1 cellular context compared by ENCODE assay signal in genomic region chr2:236166781-236167296, GRCh38.
TF ChIP-seq lines count a peak whose summit lies in the region.

No MANE protein-coding gene starts in this region.

TF ChIP-seq in K562, 482 proteins besides CTCF, POLR2A, EP300 and RAD21 (continued from another document):
- TF ChIP-seq ARID3A (IDR thresholded peaks at IDR 0.05; ENCODE audit: borderline replicate concordance, low read depth, low read length), result no peak
- no peak for TF ChIP-seq U2AF2 (optimal IDR thresholded peaks at IDR 0.05; ENCODE audit: low read depth, low read length)
- no peak for TF ChIP-seq SRSF7 (optimal IDR thresholded peaks at IDR 0.05; ENCODE audit: low read depth, low read length)
- no peak for TF ChIP-seq FIP1L1 (IDR thresholded peaks at IDR 0.05; ENCODE audit: low read depth, low read length, poor library complexity, severe bottlenecking)
- no peak for TF ChIP-seq MTA2 (IDR thresholded peaks at IDR 0.05; ENCODE audit: low read depth)
- no peak for TF ChIP-seq PHF20 (IDR thresholded peaks at IDR 0.05; ENCODE audit: partially characterized antibody)
- no peak for TF ChIP-seq MEF2D (tag; conservative IDR thresholded peaks at IDR 0.05; ENCODE audit: low read depth)
- TF ChIP-seq BRF1 (IDR thresholded peaks at IDR 0.05; ENCODE audit: borderline replicate concordance, extremely low read depth, insufficient read length), result no peak
- TF ChIP-seq CHCHD3 (CRISPR knock-in tag; IDR thresholded peaks at IDR 0.05), result no peak
- TF ChIP-seq ZNF592 (IDR thresholded peaks at IDR 0.05), result no peak
- no peak for TF ChIP-seq FOXK1 (CRISPR knock-in tag; IDR thresholded peaks at IDR 0.05; ENCODE audit: borderline replicate concordance)
- no peak for TF ChIP-seq ZNF76 (CRISPR knock-in tag; IDR thresholded peaks at IDR 0.05; ENCODE audit: borderline replicate concordance)
- no peak for TF ChIP-seq NELFE (IDR thresholded peaks at IDR 0.05; ENCODE audit: insufficient read depth, insufficient read length)
- no peak for TF ChIP-seq ZBTB26 (CRISPR knock-in tag; IDR thresholded peaks at IDR 0.05)
- no peak for TF ChIP-seq KLF1 (tag; IDR thresholded peaks at IDR 0.05)
